8 cellular contexts compared by ENCODE assay signal in the genomic region with DNA sequence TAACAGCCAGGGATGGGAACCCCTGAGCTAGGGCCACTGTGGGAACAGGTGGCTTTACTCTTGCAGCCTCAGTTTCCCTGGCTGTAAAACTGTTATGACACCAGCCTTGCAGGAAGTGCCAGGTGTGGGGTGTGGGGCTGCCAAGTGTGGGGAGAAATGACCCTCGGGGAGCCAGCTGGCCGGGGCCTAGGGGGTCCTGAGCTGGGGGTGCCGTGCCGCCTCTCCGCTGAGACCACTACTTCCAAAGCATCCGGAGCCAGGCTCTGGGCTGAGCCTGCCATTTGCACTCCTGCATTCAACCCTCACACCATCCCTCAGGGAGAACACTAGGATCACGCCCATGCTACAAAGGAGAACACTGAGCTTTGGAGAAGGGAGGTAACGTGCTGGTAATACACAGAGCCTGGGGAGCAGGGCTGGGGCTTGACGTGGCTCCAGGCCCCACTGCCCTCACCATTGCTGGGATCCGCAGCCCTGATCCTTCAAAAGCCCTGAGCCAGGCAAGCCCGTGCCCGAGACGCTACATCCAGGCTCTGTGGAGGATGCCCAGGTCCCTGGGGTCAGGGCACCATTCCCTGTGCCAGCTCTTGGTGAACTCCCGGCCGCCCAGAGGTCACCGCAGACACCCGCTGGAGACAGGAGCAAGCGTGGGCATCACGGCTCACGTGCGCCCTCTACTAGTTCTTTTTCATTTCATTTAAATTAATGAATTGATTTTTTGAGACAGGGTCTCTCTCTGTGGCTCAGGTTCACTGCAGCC. TPM values are rescaled to one million over a fixed set of nuclear protein-coding genes. Genes with fewer than 3 reads are reported as not detected.
DNase-seq lines count a peak whose midpoint lies in the region; ATAC-seq and TF ChIP-seq lines count a peak whose summit lies in the region.

No MANE protein-coding gene starts in this region.

- H3K9me3 ChIP-seq in lung (ENCODE audit: control insufficient read depth in 2 of 2, insufficient read depth in 1 of 2, low read length in 1 of 2) = no peaks in the 10 kb centered on the region

- POLR2A ChIA-PET in AG04449 (lab: Yijun Ruan, JAX) = no interaction called here

- DNase-seq in AG04449 (ENCODE audit: low read depth, low spot score) (no peak), GM20000 (ENCODE audit: low spot score) (peak; percentile 78), NCI-H526 (lab: John Stamatoyannopoulos, UW) (peak; percentile 15 to 84), dermis microvascular lymphatic vessel endothelial cell (ENCODE audit: low read depth in 2 of 2) (peak; percentile 23 to 69), lung (ENCODE audit: low spot score) (peak; percentile 74)
- peak; percentile 52 for DNase-seq in activated CD4-positive, alpha-beta T cell treated with anti-CD3 and anti-CD28 coated beads, Interleukin-2, amount 50 U/mL, for 1 hour
- peak; percentile 13 for DNase-seq in stimulated activated CD8-positive, alpha-beta memory T cell treated with anti-CD3 and anti-CD28 coated beads, Interleukin-12 subunit alpha, Interleukin-12 subunit beta, amount 100 ng/mL, for 4 hours (ENCODE audit: low read depth)

- TF ChIP-seq CTCF in AG04449 (IDR thresholded peaks at IDR 0.05; ENCODE audit: insufficient read depth, low read length, missing control alignments) = peak; percentile 48
- peak; percentile 17 for TF ChIP-seq CTCF in GM20000 (IDR thresholded peaks at IDR 0.05; ENCODE audit: extremely low read depth, missing control alignments)
- TF ChIP-seq CTCF in lung (IDR thresholded peaks at IDR 0.05; ENCODE audit: control extremely low read depth, extremely low read depth) = peak; percentile 50

- WGBS in lung, 2 donors = 44 to 49% methylated on average over 21 of the region's 21 CpGs

- H3K27ac ChIP-seq in lung (ENCODE audit: low read depth in 1 of 2, low read length in 1 of 2) = no peak overlapping the region

- CTCF ChIA-PET in AG04449 (lab: Yijun Ruan, JAX) = interaction anchor here (0.5 to 10.3 kb wide), 42 partner anchors 8 to 603 kb away, joined by 3 to 220 read pairs (median 5); a partner anchor contains a TSS

- H3K4me1 ChIP-seq in lung (ENCODE audit: control insufficient read depth in 2 of 2, insufficient read depth in 2 of 2, low read length in 2 of 2) = peaks cover 0 to 2% of the 10 kb centered on the region in 2 donors

- ATAC-seq in lung (ENCODE audit: insufficient read depth, low FRiP score) (peak; percentile 63), GM21529 (IDR thresholded peaks at IDR 0.05; ENCODE audit: unreplicated experiment) (no peak)

- no peaks in the 10 kb centered on the region for H3K36me3 ChIP-seq in lung (ENCODE audit: control insufficient read depth in 2 of 2, insufficient read depth in 2 of 2, low read length in 2 of 2)

- H3K4me3 ChIP-seq in AG04449 (ENCODE audit: low read depth, low read length) = no peak overlapping the region
- no peak overlapping the region for H3K4me3 ChIP-seq in lung

- H3K27me3 ChIP-seq in lung (ENCODE audit: control insufficient read depth, insufficient read depth) = no peaks in the 10 kb centered on the region

RNA-seq across cellular contexts. Expression of a gene that starts 28.8 kb away (rescaled TPM):
- 3.4 and 6.2 TPM in 2 replicates for total RNA-seq in dermis microvascular lymphatic vessel endothelial cell
- total RNA-seq in lung = 1 to 10 TPM; 2.5 to 3.1 TPM
- polyA plus RNA-seq in lung = 1 to 10 TPM; 1.6 to 2.4 TPM

RNA-seq across cellular contexts. Expression of a gene that starts 33.3 kb away (rescaled TPM):
- total RNA-seq in dermis microvascular lymphatic vessel endothelial cell (3.7 and 9.6 TPM in 2 replicates), lung (1 to 10 TPM; 2.8 to 7.9 TPM)
- 1 to 10 TPM; 2.6 to 4.0 TPM for polyA plus RNA-seq in lung
